In the genomic region with DNA sequence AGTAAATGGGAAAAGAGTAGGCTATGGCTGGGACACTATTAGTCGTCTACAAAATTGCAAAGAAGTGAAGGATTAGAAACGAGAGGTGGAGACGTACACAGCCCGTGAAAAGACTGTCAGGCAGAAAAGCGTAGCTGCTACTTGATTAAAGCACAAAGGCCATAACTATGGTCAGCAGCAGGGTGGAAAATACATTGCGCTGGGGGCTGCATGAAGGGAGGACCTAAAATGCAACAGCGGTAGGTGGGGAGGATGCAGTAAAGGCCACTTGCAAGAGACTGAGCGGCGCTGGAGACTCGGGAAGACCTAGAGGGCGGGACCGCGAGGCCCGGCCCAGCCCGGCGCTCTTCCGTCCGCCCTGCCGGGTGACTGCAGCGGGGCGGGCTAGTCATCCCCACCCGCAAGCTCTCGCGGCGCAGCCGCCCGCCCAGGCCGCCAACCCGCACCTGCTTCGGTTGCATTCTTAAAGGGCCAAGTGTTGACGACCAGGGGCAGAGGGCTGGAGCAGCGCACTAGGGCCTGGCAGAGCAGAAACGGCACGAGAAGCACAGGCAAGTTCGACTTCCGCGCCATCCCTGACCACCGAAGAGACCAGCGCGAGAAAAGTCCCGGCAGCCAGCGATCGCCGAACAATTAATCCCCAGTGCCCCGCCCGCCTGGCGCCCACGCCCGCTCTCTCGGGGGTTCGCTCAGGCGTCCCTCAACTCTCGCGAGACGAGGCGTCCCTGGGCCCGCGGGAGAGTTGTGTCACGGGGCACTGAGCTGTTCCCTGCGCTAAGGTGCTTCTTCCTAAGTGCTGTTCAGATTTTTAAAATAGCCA, we compare ENCODE assay signal across 1 cellular context.
TF ChIP-seq lines count a peak whose summit lies in the region.

A gene (minus strand): TSS at position 635 of the 820 bp plus-strand sequence. CDS start 62 bp downstream, at position 573.

TF ChIP-seq in HepG2, 621 proteins besides CTCF, POLR2A, EP300 and RAD21 (continued from another document and continues in another):
- TF ChIP-seq CENPT (CRISPR knock-in tag; IDR thresholded peaks at IDR 0.05; ENCODE audit: low read depth) (no peak), ZMYM4 (CRISPR knock-in tag; IDR thresholded peaks at IDR 0.05) (peak; percentile 95), U2AF1 (optimal IDR thresholded peaks at IDR 0.05; ENCODE audit: low read depth, low read length) (no peak), TBP (CRISPR knock-in tag; IDR thresholded peaks at IDR 0.05) (no peak), ZNF225 (CRISPR knock-in tag; IDR thresholded peaks at IDR 0.05) (peak; percentile 81; the same call in 1 of the 2 replicates), HOXA3 (CRISPR knock-in tag; IDR thresholded peaks at IDR 0.05) (peak; percentile 67), PLRG1 (conservative IDR thresholded peaks at IDR 0.05) (no peak), HNRNPUL1 (IDR thresholded peaks at IDR 0.05; ENCODE audit: low read depth, low read length) (no peak), HDAC1 (CRISPR knock-in tag; IDR thresholded peaks at IDR 0.05) (peak; percentile 90), IRF2 (CRISPR knock-in tag; IDR thresholded peaks at IDR 0.05) (0 out of 2 replicates have a peak, but pooled peaks have one; percentile 24), ZNF772 (CRISPR knock-in tag; IDR thresholded peaks at IDR 0.05) (peak; percentile 81), ZNF124 (CRISPR knock-in tag; IDR thresholded peaks at IDR 0.05) (no peak; the same call in 1 of the 2 replicates), RXRA (CRISPR knock-in tag; IDR thresholded peaks at IDR 0.05) (peak; percentile 68; the same call in 1 of the 2 replicates), SMAD1 (CRISPR knock-in tag; IDR thresholded peaks at IDR 0.05; ENCODE audit: borderline replicate concordance, low read depth) (no peak), HOXD1 (CRISPR knock-in tag; IDR thresholded peaks at IDR 0.05) (no peak; the same call in 1 of the 2 replicates), ATRX (CRISPR knock-in tag; IDR thresholded peaks at IDR 0.05; ENCODE audit: borderline replicate concordance) (no peak), TP53 (CRISPR knock-in tag; conservative IDR thresholded peaks at IDR 0.05) (no peak), ISL2 (CRISPR knock-in tag; IDR thresholded peaks at IDR 0.05) (peak; percentile 42; the same call in 1 of the 2 replicates), SMC3 (IDR thresholded peaks at IDR 0.05; ENCODE audit: low read length) (no peak), EED (CRISPR knock-in tag; IDR thresholded peaks at IDR 0.05) (0 out of 2 replicates have a peak, but pooled peaks have one; percentile 68), SSRP1 (CRISPR knock-in tag; IDR thresholded peaks at IDR 0.05) (no peak), ESRRA (CRISPR knock-in tag; IDR thresholded peaks at IDR 0.05; ENCODE audit: low read depth) (no peak; the same call in 1 of the 2 replicates), ZKSCAN5 (CRISPR knock-in tag; IDR thresholded peaks at IDR 0.05) (no peak)
- TF ChIP-seq, protein P1, sequence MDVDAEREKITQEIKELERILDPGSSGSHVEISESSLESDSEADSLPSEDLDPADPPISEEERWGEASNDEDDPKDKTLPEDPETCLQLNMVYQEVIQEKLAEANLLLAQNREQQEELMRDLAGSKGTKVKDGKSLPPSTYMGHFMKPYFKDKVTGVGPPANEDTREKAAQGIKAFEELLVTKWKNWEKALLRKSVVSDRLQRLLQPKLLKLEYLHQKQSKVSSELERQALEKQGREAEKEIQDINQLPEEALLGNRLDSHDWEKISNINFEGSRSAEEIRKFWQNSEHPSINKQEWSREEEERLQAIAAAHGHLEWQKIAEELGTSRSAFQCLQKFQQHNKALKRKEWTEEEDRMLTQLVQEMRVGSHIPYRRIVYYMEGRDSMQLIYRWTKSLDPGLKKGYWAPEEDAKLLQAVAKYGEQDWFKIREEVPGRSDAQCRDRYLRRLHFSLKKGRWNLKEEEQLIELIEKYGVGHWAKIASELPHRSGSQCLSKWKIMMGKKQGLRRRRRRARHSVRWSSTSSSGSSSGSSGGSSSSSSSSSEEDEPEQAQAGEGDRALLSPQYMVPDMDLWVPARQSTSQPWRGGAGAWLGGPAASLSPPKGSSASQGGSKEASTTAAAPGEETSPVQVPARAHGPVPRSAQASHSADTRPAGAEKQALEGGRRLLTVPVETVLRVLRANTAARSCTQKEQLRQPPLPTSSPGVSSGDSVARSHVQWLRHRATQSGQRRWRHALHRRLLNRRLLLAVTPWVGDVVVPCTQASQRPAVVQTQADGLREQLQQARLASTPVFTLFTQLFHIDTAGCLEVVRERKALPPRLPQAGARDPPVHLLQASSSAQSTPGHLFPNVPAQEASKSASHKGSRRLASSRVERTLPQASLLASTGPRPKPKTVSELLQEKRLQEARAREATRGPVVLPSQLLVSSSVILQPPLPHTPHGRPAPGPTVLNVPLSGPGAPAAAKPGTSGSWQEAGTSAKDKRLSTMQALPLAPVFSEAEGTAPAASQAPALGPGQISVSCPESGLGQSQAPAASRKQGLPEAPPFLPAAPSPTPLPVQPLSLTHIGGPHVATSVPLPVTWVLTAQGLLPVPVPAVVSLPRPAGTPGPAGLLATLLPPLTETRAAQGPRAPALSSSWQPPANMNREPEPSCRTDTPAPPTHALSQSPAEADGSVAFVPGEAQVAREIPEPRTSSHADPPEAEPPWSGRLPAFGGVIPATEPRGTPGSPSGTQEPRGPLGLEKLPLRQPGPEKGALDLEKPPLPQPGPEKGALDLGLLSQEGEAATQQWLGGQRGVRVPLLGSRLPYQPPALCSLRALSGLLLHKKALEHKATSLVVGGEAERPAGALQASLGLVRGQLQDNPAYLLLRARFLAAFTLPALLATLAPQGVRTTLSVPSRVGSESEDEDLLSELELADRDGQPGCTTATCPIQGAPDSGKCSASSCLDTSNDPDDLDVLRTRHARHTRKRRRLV (CRISPR knock-in tag; IDR thresholded peaks at IDR 0.05) = no peak
- TF ChIP-seq, protein P2, sequence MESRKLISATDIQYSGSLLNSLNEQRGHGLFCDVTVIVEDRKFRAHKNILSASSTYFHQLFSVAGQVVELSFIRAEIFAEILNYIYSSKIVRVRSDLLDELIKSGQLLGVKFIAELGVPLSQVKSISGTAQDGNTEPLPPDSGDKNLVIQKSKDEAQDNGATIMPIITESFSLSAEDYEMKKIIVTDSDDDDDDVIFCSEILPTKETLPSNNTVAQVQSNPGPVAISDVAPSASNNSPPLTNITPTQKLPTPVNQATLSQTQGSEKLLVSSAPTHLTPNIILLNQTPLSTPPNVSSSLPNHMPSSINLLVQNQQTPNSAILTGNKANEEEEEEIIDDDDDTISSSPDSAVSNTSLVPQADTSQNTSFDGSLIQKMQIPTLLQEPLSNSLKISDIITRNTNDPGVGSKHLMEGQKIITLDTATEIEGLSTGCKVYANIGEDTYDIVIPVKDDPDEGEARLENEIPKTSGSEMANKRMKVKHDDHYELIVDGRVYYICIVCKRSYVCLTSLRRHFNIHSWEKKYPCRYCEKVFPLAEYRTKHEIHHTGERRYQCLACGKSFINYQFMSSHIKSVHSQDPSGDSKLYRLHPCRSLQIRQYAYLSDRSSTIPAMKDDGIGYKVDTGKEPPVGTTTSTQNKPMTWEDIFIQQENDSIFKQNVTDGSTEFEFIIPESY (CRISPR knock-in tag; IDR thresholded peaks at IDR 0.05) = no peak
- TF ChIP-seq, protein P3, sequence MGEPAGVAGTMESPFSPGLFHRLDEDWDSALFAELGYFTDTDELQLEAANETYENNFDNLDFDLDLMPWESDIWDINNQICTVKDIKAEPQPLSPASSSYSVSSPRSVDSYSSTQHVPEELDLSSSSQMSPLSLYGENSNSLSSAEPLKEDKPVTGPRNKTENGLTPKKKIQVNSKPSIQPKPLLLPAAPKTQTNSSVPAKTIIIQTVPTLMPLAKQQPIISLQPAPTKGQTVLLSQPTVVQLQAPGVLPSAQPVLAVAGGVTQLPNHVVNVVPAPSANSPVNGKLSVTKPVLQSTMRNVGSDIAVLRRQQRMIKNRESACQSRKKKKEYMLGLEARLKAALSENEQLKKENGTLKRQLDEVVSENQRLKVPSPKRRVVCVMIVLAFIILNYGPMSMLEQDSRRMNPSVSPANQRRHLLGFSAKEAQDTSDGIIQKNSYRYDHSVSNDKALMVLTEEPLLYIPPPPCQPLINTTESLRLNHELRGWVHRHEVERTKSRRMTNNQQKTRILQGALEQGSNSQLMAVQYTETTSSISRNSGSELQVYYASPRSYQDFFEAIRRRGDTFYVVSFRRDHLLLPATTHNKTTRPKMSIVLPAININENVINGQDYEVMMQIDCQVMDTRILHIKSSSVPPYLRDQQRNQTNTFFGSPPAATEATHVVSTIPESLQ (CRISPR knock-in tag; conservative IDR thresholded peaks at IDR 0.05) = no peak
- TF ChIP-seq, protein P4, sequence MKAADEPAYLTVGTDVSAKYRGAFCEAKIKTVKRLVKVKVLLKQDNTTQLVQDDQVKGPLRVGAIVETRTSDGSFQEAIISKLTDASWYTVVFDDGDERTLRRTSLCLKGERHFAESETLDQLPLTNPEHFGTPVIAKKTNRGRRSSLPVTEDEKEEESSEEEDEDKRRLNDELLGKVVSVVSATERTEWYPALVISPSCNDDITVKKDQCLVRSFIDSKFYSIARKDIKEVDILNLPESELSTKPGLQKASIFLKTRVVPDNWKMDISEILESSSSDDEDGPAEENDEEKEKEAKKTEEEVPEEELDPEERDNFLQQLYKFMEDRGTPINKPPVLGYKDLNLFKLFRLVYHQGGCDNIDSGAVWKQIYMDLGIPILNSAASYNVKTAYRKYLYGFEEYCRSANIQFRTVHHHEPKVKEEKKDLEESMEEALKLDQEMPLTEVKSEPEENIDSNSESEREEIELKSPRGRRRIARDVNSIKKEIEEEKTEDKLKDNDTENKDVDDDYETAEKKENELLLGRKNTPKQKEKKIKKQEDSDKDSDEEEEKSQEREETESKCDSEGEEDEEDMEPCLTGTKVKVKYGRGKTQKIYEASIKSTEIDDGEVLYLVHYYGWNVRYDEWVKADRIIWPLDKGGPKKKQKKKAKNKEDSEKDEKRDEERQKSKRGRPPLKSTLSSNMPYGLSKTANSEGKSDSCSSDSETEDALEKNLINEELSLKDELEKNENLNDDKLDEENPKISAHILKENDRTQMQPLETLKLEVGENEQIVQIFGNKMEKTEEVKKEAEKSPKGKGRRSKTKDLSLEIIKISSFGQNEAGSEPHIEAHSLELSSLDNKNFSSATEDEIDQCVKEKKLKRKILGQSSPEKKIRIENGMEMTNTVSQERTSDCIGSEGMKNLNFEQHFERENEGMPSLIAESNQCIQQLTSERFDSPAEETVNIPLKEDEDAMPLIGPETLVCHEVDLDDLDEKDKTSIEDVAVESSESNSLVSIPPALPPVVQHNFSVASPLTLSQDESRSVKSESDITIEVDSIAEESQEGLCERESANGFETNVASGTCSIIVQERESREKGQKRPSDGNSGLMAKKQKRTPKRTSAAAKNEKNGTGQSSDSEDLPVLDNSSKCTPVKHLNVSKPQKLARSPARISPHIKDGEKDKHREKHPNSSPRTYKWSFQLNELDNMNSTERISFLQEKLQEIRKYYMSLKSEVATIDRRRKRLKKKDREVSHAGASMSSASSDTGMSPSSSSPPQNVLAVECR (CRISPR knock-in tag; IDR thresholded peaks at IDR 0.05; ENCODE audit: borderline replicate concordance) = peak; percentile 85; the same call in 1 of the 2 replicates
- TF ChIP-seq, protein P5, sequence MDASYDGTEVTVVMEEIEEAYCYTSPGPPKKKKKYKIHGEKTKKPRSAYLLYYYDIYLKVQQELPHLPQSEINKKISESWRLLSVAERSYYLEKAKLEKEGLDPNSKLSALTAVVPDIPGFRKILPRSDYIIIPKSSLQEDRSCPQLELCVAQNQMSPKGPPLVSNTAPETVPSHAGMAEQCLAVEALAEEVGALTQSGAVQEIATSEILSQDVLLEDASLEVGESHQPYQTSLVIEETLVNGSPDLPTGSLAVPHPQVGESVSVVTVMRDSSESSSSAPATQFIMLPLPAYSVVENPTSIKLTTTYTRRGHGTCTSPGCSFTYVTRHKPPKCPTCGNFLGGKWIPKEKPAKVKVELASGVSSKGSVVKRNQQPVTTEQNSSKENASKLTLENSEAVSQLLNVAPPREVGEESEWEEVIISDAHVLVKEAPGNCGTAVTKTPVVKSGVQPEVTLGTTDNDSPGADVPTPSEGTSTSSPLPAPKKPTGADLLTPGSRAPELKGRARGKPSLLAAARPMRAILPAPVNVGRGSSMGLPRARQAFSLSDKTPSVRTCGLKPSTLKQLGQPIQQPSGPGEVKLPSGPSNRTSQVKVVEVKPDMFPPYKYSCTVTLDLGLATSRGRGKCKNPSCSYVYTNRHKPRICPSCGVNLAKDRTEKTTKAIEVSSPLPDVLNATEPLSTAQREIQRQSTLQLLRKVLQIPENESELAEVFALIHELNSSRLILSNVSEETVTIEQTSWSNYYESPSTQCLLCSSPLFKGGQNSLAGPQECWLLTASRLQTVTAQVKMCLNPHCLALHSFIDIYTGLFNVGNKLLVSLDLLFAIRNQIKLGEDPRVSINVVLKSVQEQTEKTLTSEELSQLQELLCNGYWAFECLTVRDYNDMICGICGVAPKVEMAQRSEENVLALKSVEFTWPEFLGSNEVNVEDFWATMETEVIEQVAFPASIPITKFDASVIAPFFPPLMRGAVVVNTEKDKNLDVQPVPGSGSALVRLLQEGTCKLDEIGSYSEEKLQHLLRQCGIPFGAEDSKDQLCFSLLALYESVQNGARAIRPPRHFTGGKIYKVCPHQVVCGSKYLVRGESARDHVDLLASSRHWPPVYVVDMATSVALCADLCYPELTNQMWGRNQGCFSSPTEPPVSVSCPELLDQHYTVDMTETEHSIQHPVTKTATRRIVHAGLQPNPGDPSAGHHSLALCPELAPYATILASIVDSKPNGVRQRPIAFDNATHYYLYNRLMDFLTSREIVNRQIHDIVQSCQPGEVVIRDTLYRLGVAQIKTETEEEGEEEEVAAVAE (CRISPR knock-in tag; IDR thresholded peaks at IDR 0.05; ENCODE audit: borderline replicate concordance) = peak; percentile 21; the same call in 1 of the 2 replicates
- TF ChIP-seq, protein P6, sequence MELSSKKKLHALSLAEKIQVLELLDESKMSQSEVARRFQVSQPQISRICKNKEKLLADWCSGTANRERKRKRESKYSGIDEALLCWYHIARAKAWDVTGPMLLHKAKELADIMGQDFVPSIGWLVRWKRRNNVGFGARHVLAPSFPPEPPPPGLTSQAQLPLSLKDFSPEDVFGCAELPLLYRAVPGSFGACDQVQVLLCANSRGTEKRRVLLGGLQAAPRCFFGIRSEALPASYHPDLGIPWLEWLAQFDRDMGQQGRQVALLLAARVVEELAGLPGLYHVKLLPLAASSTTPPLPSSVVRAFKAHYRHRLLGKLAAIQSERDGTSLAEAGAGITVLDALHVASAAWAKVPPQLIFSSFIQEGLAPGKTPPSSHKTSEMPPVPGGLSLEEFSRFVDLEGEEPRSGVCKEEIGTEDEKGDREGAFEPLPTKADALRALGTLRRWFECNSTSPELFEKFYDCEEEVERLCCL (CRISPR knock-in tag; IDR thresholded peaks at IDR 0.05; ENCODE audit: borderline replicate concordance) = peak; percentile 75; the same call in 1 of the 2 replicates
- TF ChIP-seq, protein P7, sequence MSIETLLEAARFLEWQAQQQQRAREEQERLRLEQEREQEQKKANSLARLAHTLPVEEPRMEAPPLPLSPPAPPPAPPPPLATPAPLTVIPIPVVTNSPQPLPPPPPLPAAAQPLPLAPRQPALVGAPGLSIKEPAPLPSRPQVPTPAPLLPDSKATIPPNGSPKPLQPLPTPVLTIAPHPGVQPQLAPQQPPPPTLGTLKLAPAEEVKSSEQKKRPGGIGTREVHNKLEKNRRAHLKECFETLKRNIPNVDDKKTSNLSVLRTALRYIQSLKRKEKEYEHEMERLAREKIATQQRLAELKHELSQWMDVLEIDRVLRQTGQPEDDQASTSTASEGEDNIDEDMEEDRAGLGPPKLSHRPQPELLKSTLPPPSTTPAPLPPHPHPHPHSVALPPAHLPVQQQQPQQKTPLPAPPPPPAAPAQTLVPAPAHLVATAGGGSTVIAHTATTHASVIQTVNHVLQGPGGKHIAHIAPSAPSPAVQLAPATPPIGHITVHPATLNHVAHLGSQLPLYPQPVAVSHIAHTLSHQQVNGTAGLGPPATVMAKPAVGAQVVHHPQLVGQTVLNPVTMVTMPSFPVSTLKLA (IDR thresholded peaks at IDR 0.05) = no peak
